In genomic region chr19:55174425-55175116, GRCh38 we compare ENCODE assay signal across 12 cellular contexts. TPM values are rescaled to one million over a fixed set of nuclear protein-coding genes. Genes with fewer than 3 reads are reported as not detected.
DNase-seq lines count a peak whose midpoint lies in the region; ATAC-seq, FAIRE-seq and TF ChIP-seq lines count a peak whose summit lies in the region.
"Had no signal": no experiment of that assay in that cellular context is flagged by ENCODE, and none has a peak within 500 bp of the region (broad histone marks: within the 10 kb centered on the region; RNA-seq: fewer than 3 reads in every experiment).

No MANE protein-coding gene starts in this region.

- POLR2A ChIA-PET in AG04449 (lab: Yijun Ruan, JAX) = interaction anchor here (1.2 kb wide), 1 partner anchor 233 kb away, joined by 4 read pairs; the partner anchor contains the start of gene UBE2S
- POLR2A ChIA-PET in CD8-positive, alpha-beta T cell (lab: Charles Lee) = no interaction called here

- peak overlapping the region; percentile 68 for H3K4me3 Mint-ChIP-seq in CD8-positive, alpha-beta T cell
- peak overlapping the region; percentile 84 for H3K4me3 Mint-ChIP-seq in T-helper 17 cell

- intact Hi-C loops in CD8-positive, alpha-beta T cell (cut with DNase I, micrococcal nuclease) = loop anchor here in 1 of 2 experiments (5.0 to 10.0 kb wide), 2 partner anchors 167 to 1310 kb away; partner anchors contain the start of gene MYADM
- intact Hi-C loops in esophagus squamous epithelium (cut with DNase I) = no loop called here

- DNase-seq in AG04449 (ENCODE audit: low read depth, low spot score) = no peak
- no peak for DNase-seq in CD8-positive, alpha-beta T cell
- no peak for DNase-seq in T-helper 17 cell
- no peak for DNase-seq in esophagus squamous epithelium (lab: John Stamatoyannopoulos, UW)
- no peak for DNase-seq in frontal cortex (ENCODE audit: low spot score in 2 of 2)
- DNase-seq: kidney glomerular epithelial cell had no signal

- CTCF ChIA-PET in AG04449 (lab: Yijun Ruan, JAX) = interaction anchor here (1.0 to 4.9 kb wide), 5 partner anchors 10 to 293 kb away, joined by 3 to 32 read pairs (median 4); partner anchors contain the start of genes TMEM238 and TNNI3
- CTCF ChIA-PET in CD8-positive, alpha-beta T cell (lab: Charles Lee) = interaction anchor here (1.4 kb wide), 1 partner anchor 14 kb away, joined by 4 read pairs; no protein-coding TSS in a partner anchor

- WGBS in esophagus squamous epithelium, 2 donors = 57 to 64% methylated on average over 10 to 12 of the region's 21 CpGs

- peaks cover 28% of the 10 kb centered on the region for H3K4me1 ChIP-seq in CD8-positive, alpha-beta T cell (ENCODE audit: insufficient read depth, low read length)
- H3K4me1 ChIP-seq in iPS-18a (ENCODE audit: control insufficient read depth, low read depth, low read length) = peaks cover 14% of the 10 kb centered on the region
- peaks cover 12 to 29% (median 17%) of the 10 kb centered on the region in 3 donors for H3K4me1 ChIP-seq in esophagus squamous epithelium

- H3K27me3 Mint-ChIP-seq in CD8-positive, alpha-beta T cell (ENCODE audit: low read depth) = peaks cover 76% of the 10 kb centered on the region
- peaks cover 77% of the 10 kb centered on the region for H3K27me3 Mint-ChIP-seq in T-helper 17 cell

- H3K9ac ChIP-seq in iPS-18a (ENCODE audit: low read length) = no peak overlapping the region

- no peak overlapping the region for H3K27ac Mint-ChIP-seq in CD8-positive, alpha-beta T cell
- no peak overlapping the region for H3K27ac Mint-ChIP-seq in T-helper 17 cell

- no peaks in the 10 kb centered on the region for H3K9me3 Mint-ChIP-seq in CD8-positive, alpha-beta T cell

- H3K4me1 Mint-ChIP-seq in CD8-positive, alpha-beta T cell (ENCODE audit: low read depth) = peaks cover 24% of the 10 kb centered on the region
- peaks cover 19% of the 10 kb centered on the region for H3K4me1 Mint-ChIP-seq in T-helper 17 cell

- TF ChIP-seq POLR2A in esophagus squamous epithelium (IDR thresholded peaks at IDR 0.05) = no peak

- H3K27ac ChIP-seq in CD8-positive, alpha-beta T cell (ENCODE audit: low read depth, low read length) = no peak overlapping the region
- H3K27ac ChIP-seq in iPS-18a (ENCODE audit: low read length) = no peak overlapping the region
- no peak overlapping the region for H3K27ac ChIP-seq in esophagus squamous epithelium

- H3K9me3 ChIP-seq in CD8-positive, alpha-beta T cell (ENCODE audit: low read length) = no peaks in the 10 kb centered on the region
- no peaks in the 10 kb centered on the region for H3K9me3 ChIP-seq in T-helper 17 cell (ENCODE audit: control insufficient read depth, low read length, poor library complexity, severe bottlenecking)
- no peaks in the 10 kb centered on the region for H3K9me3 ChIP-seq in iPS-18a (ENCODE audit: control insufficient read depth, low read depth, low read length)
- H3K9me3 ChIP-seq in esophagus squamous epithelium = no peaks in the 10 kb centered on the region
- H3K9me3 ChIP-seq: adrenal gland had no signal

- TF ChIP-seq CTCF in AG04449 (IDR thresholded peaks at IDR 0.05; ENCODE audit: insufficient read depth, low read length, missing control alignments) (no peak), esophagus squamous epithelium (IDR thresholded peaks at IDR 0.05) (no peak)
- no peak for TF ChIP-seq CTCF in CD8-positive, alpha-beta T cell (IDR thresholded peaks at IDR 0.05)

- no peak for FAIRE-seq in frontal cortex (lab: Jason Lieb, UNC)

- H3K4me3 ChIP-seq in AG04449 (ENCODE audit: low read depth, low read length) (peak overlapping the region; percentile 6; the same call in 1 of the 2 replicates), iPS-18a (ENCODE audit: low read length) (peak overlapping the region; percentile 72), esophagus squamous epithelium (no peak overlapping the region)
- peak overlapping the region; percentile 44 for H3K4me3 ChIP-seq in CD8-positive, alpha-beta T cell (ENCODE audit: low read depth, low read length)

- H3K36me3 ChIP-seq in CD8-positive, alpha-beta T cell (ENCODE audit: insufficient read depth, low read length) = no peaks in the 10 kb centered on the region
- H3K36me3 ChIP-seq in iPS-18a (ENCODE audit: control insufficient read depth, low read depth, low read length) (no peaks in the 10 kb centered on the region), esophagus squamous epithelium (no peaks in the 10 kb centered on the region)
- H3K36me3 ChIP-seq: adrenal gland had no signal

- no peaks in the 10 kb centered on the region for H3K36me3 Mint-ChIP-seq in CD8-positive, alpha-beta T cell
- peaks cover 8% of the 10 kb centered on the region for H3K36me3 Mint-ChIP-seq in T-helper 17 cell (ENCODE audit: low read depth)

- H3K27me3 ChIP-seq in CD8-positive, alpha-beta T cell (ENCODE audit: insufficient read depth, low read length) = peaks cover 57% of the 10 kb centered on the region
- H3K27me3 ChIP-seq in iPS-18a (ENCODE audit: control insufficient read depth, insufficient read depth, low read length) (peaks cover 79% of the 10 kb centered on the region), esophagus squamous epithelium (peaks cover 9 to 100% (median 17%) of the 10 kb centered on the region in 4 donors)

- no peak for ATAC-seq in CD8-positive, alpha-beta T cell
- ATAC-seq in T-helper 17 cell = no peak
- ATAC-seq in HG03045 (IDR thresholded peaks at IDR 0.05; ENCODE audit: unreplicated experiment) = no peak

RNA-seq across cellular contexts. Expression of gene SYT5, which starts 5.5 kb away (rescaled TPM):
- total RNA-seq in CD8-positive, alpha-beta T cell = 1 to 10 TPM; 1.3 to 2.2 TPM
- total RNA-seq in T-helper 17 cell (1 to 10 TPM; 3.8 to 4.3 TPM), esophagus squamous epithelium (under 1 TPM in 1 of 4 donors, not detected in 3; 0.22 TPM), frontal cortex (33.0 TPM)
- total RNA-seq: activated CD8-positive, alpha-beta memory T cell treated with anti-CD3 and anti-CD28 coated beads for 36 hours; smooth muscle cell; T-helper 2 cell treated with Interferon-gamma antibody and Interleukin-4, amounts not matched to agents 100 ng/mL and 5 ng/mL, for 36 hours had no signal

RNA-seq across cellular contexts. Expression of gene DNAAF3, which starts 8.2 kb away (rescaled TPM):
- total RNA-seq in CD8-positive, alpha-beta T cell = not detected
- total RNA-seq in T-helper 17 cell = not detected
- total RNA-seq in esophagus squamous epithelium = 1 to 10 TPM in 3 of 4 donors, under 1 TPM in 1; 0.53 to 2.8 (median 1.4) TPM
- not detected for total RNA-seq in frontal cortex
- total RNA-seq: activated CD8-positive, alpha-beta memory T cell treated with anti-CD3 and anti-CD28 coated beads for 36 hours had no signal

RNA-seq across cellular contexts. Expression of gene TNNI3, which starts 17.0 kb away (rescaled TPM):
- total RNA-seq in CD8-positive, alpha-beta T cell = not detected
- total RNA-seq in T-helper 17 cell (not detected), esophagus squamous epithelium (not detected), frontal cortex (0.41 TPM)
- total RNA-seq: activated CD8-positive, alpha-beta memory T cell treated with anti-CD3 and anti-CD28 coated beads for 36 hours; smooth muscle cell; T-helper 2 cell treated with Interferon-gamma antibody and Interleukin-4, amounts not matched to agents 100 ng/mL and 5 ng/mL, for 36 hours had no signal

RNA-seq across cellular contexts. Expression of gene TNNT1, which starts 25.6 kb away (rescaled TPM):
- total RNA-seq in CD8-positive, alpha-beta T cell = not detected
- total RNA-seq in T-helper 17 cell = under 1 TPM in 1 of 2 donors, not detected in 1; 0.52 TPM
- total RNA-seq in esophagus squamous epithelium = 10 to 100 TPM in 1 of 4 donors, 1 to 10 TPM in 3; 3.3 to 23.1 (median 6.2) TPM
- 2.4 TPM for total RNA-seq in frontal cortex
- total RNA-seq: activated CD8-positive, alpha-beta memory T cell treated with anti-CD3 and anti-CD28 coated beads for 36 hours had no signal

RNA-seq across cellular contexts. Expression of gene PTPRH, which starts 34.7 kb away (rescaled TPM):
- total RNA-seq in CD8-positive, alpha-beta T cell = not detected
- not detected for total RNA-seq in T-helper 17 cell
- total RNA-seq in esophagus squamous epithelium = 1 to 10 TPM in 3 of 4 donors, under 1 TPM in 1; 0.57 to 2.0 (median 1.3) TPM
- 0.41 TPM for total RNA-seq in frontal cortex
- total RNA-seq: activated CD8-positive, alpha-beta memory T cell treated with anti-CD3 and anti-CD28 coated beads for 36 hours; T-helper 2 cell treated with Interferon-gamma antibody and Interleukin-4, amounts not matched to agents 100 ng/mL and 5 ng/mL, for 36 hours had no signal

Comparison
In these comparisons a context has a peak if more than half of its experiments do, and no peak if none do; other contexts are left out.
1. H3K4me3 ChIP-seq: peak in AG04449 (single experiment), CD8-positive, alpha-beta T cell (single experiment) and iPS-18a (single experiment); none in esophagus squamous epithelium (0 of 4).